ENCODE assay signal across 8 cellular contexts in genomic region chr7:128361463-128362441, GRCh38. TPM values are rescaled to one million over a fixed set of nuclear protein-coding genes. Genes with fewer than 3 reads are reported as not detected.
DNase-seq lines count a peak whose midpoint lies in the region; ATAC-seq, FAIRE-seq and TF ChIP-seq lines count a peak whose summit lies in the region.

Gene PRRT4, minus strand, starts transcription at chr7:128361690.

- DNase-seq in A673 (ENCODE audit: low spot score), result peak; percentile 72
- no peak for DNase-seq in GM18507 (ENCODE audit: extremely low spot score, insufficient read length, low read depth)
- DNase-seq in activated gamma-delta T cell treated with Interleukin-2 at 50 U/mL for 16 hours, result peak; percentile 29
- peak; percentile 75 for DNase-seq in glutamatergic neuron
- no peak for DNase-seq in osteocyte (ENCODE audit: extremely low spot score, unreplicated experiment)
- no peak for DNase-seq in putamen (ENCODE audit: low spot score)

- peak within 1 kb of the TSS; percentile 87 for H3K4me3 Mint-ChIP-seq in glutamatergic neuron (ENCODE audit: unreplicated experiment)
- peak within 1 kb of the TSS; percentile 76 for H3K4me3 Mint-ChIP-seq in osteocyte (ENCODE audit: unreplicated experiment)

- no peak within 1 kb of the TSS for H2AFZ ChIP-seq in OCI-LY1 (ENCODE audit: low read length)

- H3K36me3 Mint-ChIP-seq in glutamatergic neuron (ENCODE audit: unreplicated experiment) (peaks cover 6% of the 10 kb centered on the region), osteocyte (ENCODE audit: unreplicated experiment) (no peaks in the 10 kb centered on the region)

- no peaks in the 10 kb centered on the region for H3K9me3 ChIP-seq in A673 (ENCODE audit: low read depth, low read length, poor library complexity, severe bottlenecking)
- no peaks in the 10 kb centered on the region for H3K9me3 ChIP-seq in OCI-LY1 (ENCODE audit: low read length)

- H3K9me2 ChIP-seq in OCI-LY1 (ENCODE audit: low read depth, low read length), result no peaks in the 10 kb centered on the region

- H3K4me1 Mint-ChIP-seq in glutamatergic neuron (ENCODE audit: low read depth, unreplicated experiment) (peaks cover 14% of the 10 kb centered on the region), osteocyte (ENCODE audit: unreplicated experiment) (peaks cover 14% of the 10 kb centered on the region)

- 0 out of 2 replicates have a peak, but pooled peaks have one; percentile 28 for TF ChIP-seq CTCF in A673 (conservative IDR thresholded peaks at IDR 0.05; ENCODE audit: low read depth, low read length)
- no peak for TF ChIP-seq CTCF in OCI-LY1 (IDR thresholded peaks at IDR 0.05; ENCODE audit: low read length)
- no peak for TF ChIP-seq CTCF in glutamatergic neuron (IDR thresholded peaks at IDR 0.05; ENCODE audit: partially characterized antibody, unreplicated experiment)
- no peak for TF ChIP-seq CTCF in osteocyte (IDR thresholded peaks at IDR 0.05)

- H4K20me1 ChIP-seq in OCI-LY1 (ENCODE audit: insufficient read depth, low read length), result no peaks in the 10 kb centered on the region

- H3K36me3 ChIP-seq in A673 (ENCODE audit: insufficient read depth, low read length, poor library complexity, severe bottlenecking), result peaks cover 20% of the 10 kb centered on the region
- no peaks in the 10 kb centered on the region for H3K36me3 ChIP-seq in OCI-LY1 (ENCODE audit: insufficient read depth, low read length)

- intact Hi-C loops in A673 (cut with micrococcal nuclease; ENCODE audit: unreplicated experiment), result no loop called here

- H3K9me3 Mint-ChIP-seq in glutamatergic neuron (ENCODE audit: unreplicated experiment) (peaks cover 5% of the 10 kb centered on the region), osteocyte (ENCODE audit: unreplicated experiment) (no peaks in the 10 kb centered on the region)

- H3K27me3 Mint-ChIP-seq in glutamatergic neuron (ENCODE audit: unreplicated experiment), result peaks cover 31% of the 10 kb centered on the region
- H3K27me3 Mint-ChIP-seq in osteocyte (ENCODE audit: unreplicated experiment), result peaks cover 61% of the 10 kb centered on the region

- TSS peak; percentile 55 for BruUV-seq in A673 (replicated peaks; lab: Mats Ljungman, UMichigan)

- FAIRE-seq in GM18507 (lab: Jason Lieb, UNC), result peak; percentile 12

- peak within 1 kb of the TSS; percentile 60 for H3K27ac Mint-ChIP-seq in glutamatergic neuron (ENCODE audit: unreplicated experiment)
- no peak within 1 kb of the TSS for H3K27ac Mint-ChIP-seq in osteocyte (ENCODE audit: unreplicated experiment)

- no peak within 1 kb of the TSS; the same call in 1 of the 2 replicates for H3K9ac ChIP-seq in OCI-LY1 (ENCODE audit: low read length)

- H3K79me2 ChIP-seq in OCI-LY1 (ENCODE audit: insufficient read depth, low read length), result no peaks in the 10 kb centered on the region

- CTCF ChIA-PET in A673 (lab: Charles Lee), result no interaction called here

- POLR2A ChIA-PET in A673 (lab: Charles Lee; ENCODE audit: low non-redundant PET), result no interaction called here

- peak within 1 kb of the TSS; percentile 91 for H3K27ac ChIP-seq in A673 (ENCODE audit: low read depth, low read length, poor library complexity, severe bottlenecking)
- H3K27ac ChIP-seq in OCI-LY1 (ENCODE audit: low read depth, low read length, poor library complexity, severe bottlenecking), result no peak within 1 kb of the TSS

- peak within 1 kb of the TSS; percentile 39 for H3K4me2 ChIP-seq in OCI-LY1 (ENCODE audit: low read length)

- no peaks in the 10 kb centered on the region for H3F3A ChIP-seq in OCI-LY1 (ENCODE audit: insufficient read depth, low read length)

- no peak for ATAC-seq in HG02970 (IDR thresholded peaks at IDR 0.05; ENCODE audit: low FRiP score, unreplicated experiment)

- H3K4me1 ChIP-seq in A673 (ENCODE audit: insufficient read depth, low read length, poor library complexity, severe bottlenecking), result peaks cover 49% of the 10 kb centered on the region
- H3K4me1 ChIP-seq in OCI-LY1 (ENCODE audit: insufficient read depth, low read length, severe bottlenecking), result peaks cover 7% of the 10 kb centered on the region

- H3K27me3 ChIP-seq in A673 (replicated peaks; ENCODE audit: insufficient read depth, low read depth, low read length, poor library complexity) (no peaks in the 10 kb centered on the region), OCI-LY1 (ENCODE audit: insufficient read depth, low read length) (peaks cover 14% of the 10 kb centered on the region; the same call in 1 of the 2 replicates)

- H3K4me3 ChIP-seq in A673 (ENCODE audit: low read depth, low read length, poor library complexity, severe bottlenecking) (peak within 1 kb of the TSS; percentile 81), OCI-LY1 (ENCODE audit: low read depth, low read length, poor library complexity, severe bottlenecking) (peak within 1 kb of the TSS; percentile 51)

RNA-seq across cellular contexts. Expression of gene PRRT4, which starts in this region (rescaled TPM):
- total RNA-seq in A673 (2021) (38.8 and 42.4 TPM in 2 replicates), glutamatergic neuron (ENCODE audit: unreplicated experiment) (not detected), osteocyte (0.44 and 0.54 TPM in 2 replicates)

Comparison
In these comparisons a context has a peak if more than half of its experiments do, and no peak if none do; other contexts are left out.
1. RNA of gene PRRT4 (total RNA-seq): 38.8 to 42.4 TPM in A673; 0.44 to 0.54 TPM in osteocyte and not detected in glutamatergic neuron (single experiment); every median in the first group is over 10 times any median in the second.
2. Peak in DNase-seq in glutamatergic neuron; RNA of the gene not detected or under 1 TPM.
3. DNase-seq: peak in A673 (single experiment) and activated gamma-delta T cell treated with Interleukin-2 at 50 U/mL for 16 hours (single experiment); none in GM18507 (single experiment), osteocyte (single experiment) and putamen (single experiment).